ENCODE assay signal across 1 cellular context in the genomic region with DNA sequence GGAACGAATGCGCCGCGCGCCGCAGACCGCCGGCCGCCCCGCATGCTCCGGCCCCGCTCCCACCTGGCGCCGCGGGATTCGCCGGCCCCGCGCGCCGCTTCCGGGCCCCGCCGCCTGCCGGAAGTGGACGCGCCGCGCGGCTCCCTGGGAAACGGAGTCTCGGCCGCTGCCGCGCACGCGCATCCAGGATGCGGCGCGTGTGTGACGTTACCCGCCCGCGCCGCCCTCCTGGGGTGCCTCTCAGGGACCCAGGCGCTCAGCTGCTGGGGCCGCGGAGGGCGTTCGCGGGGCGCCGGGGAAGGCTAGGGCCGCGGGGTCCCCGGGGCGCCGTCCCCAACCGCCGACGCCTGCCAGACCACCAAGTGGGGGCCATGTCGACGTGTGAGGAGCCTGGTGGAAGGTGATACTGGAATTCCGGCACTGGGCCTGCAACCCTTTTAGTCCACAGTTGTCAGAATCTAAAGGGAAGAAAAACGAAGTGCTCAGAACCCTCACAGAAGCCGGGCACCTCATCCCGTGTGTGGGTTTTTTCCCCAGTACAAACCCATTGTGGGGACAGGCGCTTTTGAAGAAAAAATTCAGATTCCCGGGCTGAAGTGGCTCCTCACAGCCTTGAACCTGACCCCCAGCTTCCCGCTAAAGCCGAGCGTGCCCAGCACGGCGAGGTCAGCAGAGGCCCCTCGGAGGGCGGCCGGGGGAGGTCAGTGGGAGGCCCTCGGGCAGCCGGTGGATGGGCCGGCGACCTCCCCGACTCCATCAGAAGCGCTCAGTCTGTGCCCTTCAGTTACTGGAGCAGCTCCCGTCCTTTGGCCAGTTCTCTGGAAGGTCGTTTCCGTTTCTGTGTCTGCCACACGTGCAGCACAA.
TF ChIP-seq lines count a peak whose summit lies in the region.

A gene with protein sequence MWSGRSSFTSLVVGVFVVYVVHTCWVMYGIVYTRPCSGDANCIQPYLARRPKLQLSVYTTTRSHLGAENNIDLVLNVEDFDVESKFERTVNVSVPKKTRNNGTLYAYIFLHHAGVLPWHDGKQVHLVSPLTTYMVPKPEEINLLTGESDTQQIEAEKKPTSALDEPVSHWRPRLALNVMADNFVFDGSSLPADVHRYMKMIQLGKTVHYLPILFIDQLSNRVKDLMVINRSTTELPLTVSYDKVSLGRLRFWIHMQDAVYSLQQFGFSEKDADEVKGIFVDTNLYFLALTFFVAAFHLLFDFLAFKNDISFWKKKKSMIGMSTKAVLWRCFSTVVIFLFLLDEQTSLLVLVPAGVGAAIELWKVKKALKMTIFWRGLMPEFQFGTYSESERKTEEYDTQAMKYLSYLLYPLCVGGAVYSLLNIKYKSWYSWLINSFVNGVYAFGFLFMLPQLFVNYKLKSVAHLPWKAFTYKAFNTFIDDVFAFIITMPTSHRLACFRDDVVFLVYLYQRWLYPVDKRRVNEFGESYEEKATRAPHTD (minus strand): TSS at position 125 of the 864 bp plus-strand sequence. CDS start 258 bp downstream, outside the sequence.

TF ChIP-seq in HepG2, 621 proteins besides CTCF, POLR2A, EP300 and RAD21 (continued from another document and continues in another):
- TF ChIP-seq, protein P1, sequence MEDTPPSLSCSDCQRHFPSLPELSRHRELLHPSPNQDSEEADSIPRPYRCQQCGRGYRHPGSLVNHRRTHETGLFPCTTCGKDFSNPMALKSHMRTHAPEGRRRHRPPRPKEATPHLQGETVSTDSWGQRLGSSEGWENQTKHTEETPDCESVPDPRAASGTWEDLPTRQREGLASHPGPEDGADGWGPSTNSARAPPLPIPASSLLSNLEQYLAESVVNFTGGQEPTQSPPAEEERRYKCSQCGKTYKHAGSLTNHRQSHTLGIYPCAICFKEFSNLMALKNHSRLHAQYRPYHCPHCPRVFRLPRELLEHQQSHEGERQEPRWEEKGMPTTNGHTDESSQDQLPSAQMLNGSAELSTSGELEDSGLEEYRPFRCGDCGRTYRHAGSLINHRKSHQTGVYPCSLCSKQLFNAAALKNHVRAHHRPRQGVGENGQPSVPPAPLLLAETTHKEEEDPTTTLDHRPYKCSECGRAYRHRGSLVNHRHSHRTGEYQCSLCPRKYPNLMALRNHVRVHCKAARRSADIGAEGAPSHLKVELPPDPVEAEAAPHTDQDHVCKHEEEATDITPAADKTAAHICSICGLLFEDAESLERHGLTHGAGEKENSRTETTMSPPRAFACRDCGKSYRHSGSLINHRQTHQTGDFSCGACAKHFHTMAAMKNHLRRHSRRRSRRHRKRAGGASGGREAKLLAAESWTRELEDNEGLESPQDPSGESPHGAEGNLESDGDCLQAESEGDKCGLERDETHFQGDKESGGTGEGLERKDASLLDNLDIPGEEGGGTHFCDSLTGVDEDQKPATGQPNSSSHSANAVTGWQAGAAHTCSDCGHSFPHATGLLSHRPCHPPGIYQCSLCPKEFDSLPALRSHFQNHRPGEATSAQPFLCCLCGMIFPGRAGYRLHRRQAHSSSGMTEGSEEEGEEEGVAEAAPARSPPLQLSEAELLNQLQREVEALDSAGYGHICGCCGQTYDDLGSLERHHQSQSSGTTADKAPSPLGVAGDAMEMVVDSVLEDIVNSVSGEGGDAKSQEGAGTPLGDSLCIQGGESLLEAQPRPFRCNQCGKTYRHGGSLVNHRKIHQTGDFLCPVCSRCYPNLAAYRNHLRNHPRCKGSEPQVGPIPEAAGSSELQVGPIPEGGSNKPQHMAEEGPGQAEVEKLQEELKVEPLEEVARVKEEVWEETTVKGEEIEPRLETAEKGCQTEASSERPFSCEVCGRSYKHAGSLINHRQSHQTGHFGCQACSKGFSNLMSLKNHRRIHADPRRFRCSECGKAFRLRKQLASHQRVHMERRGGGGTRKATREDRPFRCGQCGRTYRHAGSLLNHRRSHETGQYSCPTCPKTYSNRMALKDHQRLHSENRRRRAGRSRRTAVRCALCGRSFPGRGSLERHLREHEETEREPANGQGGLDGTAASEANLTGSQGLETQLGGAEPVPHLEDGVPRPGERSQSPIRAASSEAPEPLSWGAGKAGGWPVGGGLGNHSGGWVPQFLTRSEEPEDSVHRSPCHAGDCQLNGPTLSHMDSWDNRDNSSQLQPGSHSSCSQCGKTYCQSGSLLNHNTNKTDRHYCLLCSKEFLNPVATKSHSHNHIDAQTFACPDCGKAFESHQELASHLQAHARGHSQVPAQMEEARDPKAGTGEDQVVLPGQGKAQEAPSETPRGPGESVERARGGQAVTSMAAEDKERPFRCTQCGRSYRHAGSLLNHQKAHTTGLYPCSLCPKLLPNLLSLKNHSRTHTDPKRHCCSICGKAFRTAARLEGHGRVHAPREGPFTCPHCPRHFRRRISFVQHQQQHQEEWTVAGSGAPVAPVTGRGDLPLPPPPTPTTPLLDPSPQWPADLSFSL (CRISPR knock-in tag; IDR thresholded peaks at IDR 0.05), result no peak
- TF ChIP-seq, protein P2, sequence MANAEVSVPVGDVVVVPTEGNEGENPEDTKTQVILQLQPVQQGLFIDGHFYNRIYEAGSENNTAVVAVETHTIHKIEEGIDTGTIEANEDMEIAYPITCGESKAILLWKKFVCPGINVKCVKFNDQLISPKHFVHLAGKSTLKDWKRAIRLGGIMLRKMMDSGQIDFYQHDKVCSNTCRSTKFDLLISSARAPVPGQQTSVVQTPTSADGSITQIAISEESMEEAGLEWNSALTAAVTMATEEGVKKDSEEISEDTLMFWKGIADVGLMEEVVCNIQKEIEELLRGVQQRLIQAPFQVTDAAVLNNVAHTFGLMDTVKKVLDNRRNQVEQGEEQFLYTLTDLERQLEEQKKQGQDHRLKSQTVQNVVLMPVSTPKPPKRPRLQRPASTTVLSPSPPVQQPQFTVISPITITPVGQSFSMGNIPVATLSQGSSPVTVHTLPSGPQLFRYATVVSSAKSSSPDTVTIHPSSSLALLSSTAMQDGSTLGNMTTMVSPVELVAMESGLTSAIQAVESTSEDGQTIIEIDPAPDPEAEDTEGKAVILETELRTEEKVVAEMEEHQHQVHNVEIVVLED (CRISPR knock-in tag; IDR thresholded peaks at IDR 0.05; ENCODE audit: borderline replicate concordance), result peak; percentile 74
- TF ChIP-seq, protein P3, sequence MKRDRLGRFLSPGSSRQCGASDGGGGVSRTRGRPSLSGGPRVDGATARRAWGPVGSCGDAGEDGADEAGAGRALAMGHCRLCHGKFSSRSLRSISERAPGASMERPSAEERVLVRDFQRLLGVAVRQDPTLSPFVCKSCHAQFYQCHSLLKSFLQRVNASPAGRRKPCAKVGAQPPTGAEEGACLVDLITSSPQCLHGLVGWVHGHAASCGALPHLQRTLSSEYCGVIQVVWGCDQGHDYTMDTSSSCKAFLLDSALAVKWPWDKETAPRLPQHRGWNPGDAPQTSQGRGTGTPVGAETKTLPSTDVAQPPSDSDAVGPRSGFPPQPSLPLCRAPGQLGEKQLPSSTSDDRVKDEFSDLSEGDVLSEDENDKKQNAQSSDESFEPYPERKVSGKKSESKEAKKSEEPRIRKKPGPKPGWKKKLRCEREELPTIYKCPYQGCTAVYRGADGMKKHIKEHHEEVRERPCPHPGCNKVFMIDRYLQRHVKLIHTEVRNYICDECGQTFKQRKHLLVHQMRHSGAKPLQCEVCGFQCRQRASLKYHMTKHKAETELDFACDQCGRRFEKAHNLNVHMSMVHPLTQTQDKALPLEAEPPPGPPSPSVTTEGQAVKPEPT (CRISPR knock-in tag; IDR thresholded peaks at IDR 0.05; ENCODE audit: low read depth), result no peak
- TF ChIP-seq MXD4 (CRISPR knock-in tag; IDR thresholded peaks at IDR 0.05), result peak; percentile 52
- TF ChIP-seq PRPF4 (IDR thresholded peaks at IDR 0.05; ENCODE audit: low read depth, low read length, poor library complexity, severe bottlenecking), result no peak
- TF ChIP-seq, protein P4, sequence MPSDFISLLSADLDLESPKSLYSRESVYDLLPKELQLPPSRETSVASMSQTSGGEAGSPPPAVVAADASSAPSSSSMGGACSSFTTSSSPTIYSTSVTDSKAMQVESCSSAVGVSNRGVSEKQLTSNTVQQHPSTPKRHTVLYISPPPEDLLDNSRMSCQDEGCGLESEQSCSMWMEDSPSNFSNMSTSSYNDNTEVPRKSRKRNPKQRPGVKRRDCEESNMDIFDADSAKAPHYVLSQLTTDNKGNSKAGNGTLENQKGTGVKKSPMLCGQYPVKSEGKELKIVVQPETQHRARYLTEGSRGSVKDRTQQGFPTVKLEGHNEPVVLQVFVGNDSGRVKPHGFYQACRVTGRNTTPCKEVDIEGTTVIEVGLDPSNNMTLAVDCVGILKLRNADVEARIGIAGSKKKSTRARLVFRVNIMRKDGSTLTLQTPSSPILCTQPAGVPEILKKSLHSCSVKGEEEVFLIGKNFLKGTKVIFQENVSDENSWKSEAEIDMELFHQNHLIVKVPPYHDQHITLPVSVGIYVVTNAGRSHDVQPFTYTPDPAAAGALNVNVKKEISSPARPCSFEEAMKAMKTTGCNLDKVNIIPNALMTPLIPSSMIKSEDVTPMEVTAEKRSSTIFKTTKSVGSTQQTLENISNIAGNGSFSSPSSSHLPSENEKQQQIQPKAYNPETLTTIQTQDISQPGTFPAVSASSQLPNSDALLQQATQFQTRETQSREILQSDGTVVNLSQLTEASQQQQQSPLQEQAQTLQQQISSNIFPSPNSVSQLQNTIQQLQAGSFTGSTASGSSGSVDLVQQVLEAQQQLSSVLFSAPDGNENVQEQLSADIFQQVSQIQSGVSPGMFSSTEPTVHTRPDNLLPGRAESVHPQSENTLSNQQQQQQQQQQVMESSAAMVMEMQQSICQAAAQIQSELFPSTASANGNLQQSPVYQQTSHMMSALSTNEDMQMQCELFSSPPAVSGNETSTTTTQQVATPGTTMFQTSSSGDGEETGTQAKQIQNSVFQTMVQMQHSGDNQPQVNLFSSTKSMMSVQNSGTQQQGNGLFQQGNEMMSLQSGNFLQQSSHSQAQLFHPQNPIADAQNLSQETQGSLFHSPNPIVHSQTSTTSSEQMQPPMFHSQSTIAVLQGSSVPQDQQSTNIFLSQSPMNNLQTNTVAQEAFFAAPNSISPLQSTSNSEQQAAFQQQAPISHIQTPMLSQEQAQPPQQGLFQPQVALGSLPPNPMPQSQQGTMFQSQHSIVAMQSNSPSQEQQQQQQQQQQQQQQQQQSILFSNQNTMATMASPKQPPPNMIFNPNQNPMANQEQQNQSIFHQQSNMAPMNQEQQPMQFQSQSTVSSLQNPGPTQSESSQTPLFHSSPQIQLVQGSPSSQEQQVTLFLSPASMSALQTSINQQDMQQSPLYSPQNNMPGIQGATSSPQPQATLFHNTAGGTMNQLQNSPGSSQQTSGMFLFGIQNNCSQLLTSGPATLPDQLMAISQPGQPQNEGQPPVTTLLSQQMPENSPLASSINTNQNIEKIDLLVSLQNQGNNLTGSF (CRISPR knock-in tag; IDR thresholded peaks at IDR 0.05), result peak; percentile 63; the same call in 1 of the 2 replicates
- TF ChIP-seq, protein P5, sequence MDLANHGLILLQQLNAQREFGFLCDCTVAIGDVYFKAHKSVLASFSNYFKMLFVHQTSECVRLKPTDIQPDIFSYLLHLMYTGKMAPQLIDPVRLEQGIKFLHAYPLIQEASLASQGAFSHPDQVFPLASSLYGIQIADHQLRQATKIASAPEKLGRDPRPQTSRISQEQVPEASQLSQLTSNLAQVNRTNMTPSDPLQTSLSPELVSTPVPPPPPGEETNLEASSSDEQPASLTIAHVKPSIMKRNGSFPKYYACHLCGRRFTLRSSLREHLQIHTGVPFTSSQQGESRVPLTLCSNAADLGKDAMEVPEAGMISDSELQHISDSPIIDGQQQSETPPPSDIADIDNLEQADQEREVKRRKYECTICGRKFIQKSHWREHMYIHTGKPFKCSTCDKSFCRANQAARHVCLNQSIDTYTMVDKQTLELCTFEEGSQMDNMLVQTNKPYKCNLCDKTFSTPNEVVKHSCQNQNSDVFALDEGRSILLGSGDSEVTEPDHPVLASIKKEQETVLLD (CRISPR knock-in tag; IDR thresholded peaks at IDR 0.05; ENCODE audit: low read depth), result no peak
- no peak for TF ChIP-seq BORCS8-MEF2B (CRISPR knock-in tag; IDR thresholded peaks at IDR 0.05)
- TF ChIP-seq, protein P6, sequence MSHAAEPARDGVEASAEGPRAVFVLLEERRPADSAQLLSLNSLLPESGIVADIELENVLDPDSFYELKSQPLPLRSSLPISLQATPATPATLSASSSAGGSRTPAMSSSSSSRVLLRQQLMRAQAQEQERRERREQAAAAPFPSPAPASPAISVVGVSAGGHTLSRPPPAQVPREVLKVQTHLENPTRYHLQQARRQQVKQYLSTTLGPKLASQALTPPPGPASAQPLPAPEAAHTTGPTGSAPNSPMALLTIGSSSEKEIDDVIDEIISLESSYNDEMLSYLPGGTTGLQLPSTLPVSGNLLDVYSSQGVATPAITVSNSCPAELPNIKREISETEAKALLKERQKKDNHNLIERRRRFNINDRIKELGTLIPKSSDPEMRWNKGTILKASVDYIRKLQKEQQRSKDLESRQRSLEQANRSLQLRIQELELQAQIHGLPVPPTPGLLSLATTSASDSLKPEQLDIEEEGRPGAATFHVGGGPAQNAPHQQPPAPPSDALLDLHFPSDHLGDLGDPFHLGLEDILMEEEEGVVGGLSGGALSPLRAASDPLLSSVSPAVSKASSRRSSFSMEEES (CRISPR knock-in tag; IDR thresholded peaks at IDR 0.05), result no peak
- no peak for TF ChIP-seq ZNF329 (CRISPR knock-in tag; IDR thresholded peaks at IDR 0.05; ENCODE audit: low read depth)
- TF ChIP-seq, protein P7, sequence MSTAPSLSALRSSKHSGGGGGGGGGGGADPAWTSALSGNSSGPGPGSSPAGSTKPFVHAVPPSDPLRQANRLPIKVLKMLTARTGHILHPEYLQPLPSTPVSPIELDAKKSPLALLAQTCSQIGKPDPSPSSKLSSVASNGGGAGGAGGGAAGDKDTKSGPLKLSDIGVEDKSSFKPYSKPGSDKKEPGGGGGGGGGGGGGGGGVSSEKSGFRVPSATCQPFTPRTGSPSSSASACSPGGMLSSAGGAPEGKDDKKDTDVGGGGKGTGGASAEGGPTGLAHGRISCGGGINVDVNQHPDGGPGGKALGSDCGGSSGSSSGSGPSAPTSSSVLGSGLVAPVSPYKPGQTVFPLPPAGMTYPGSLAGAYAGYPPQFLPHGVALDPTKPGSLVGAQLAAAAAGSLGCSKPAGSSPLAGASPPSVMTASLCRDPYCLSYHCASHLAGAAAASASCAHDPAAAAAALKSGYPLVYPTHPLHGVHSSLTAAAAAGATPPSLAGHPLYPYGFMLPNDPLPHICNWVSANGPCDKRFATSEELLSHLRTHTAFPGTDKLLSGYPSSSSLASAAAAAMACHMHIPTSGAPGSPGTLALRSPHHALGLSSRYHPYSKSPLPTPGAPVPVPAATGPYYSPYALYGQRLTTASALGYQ (CRISPR knock-in tag; IDR thresholded peaks at IDR 0.05), result no peak
- TF ChIP-seq ZMYM4 (CRISPR knock-in tag; IDR thresholded peaks at IDR 0.05), result peak; percentile 36; the same call in 1 of the 2 replicates
- TF ChIP-seq, protein P8, sequence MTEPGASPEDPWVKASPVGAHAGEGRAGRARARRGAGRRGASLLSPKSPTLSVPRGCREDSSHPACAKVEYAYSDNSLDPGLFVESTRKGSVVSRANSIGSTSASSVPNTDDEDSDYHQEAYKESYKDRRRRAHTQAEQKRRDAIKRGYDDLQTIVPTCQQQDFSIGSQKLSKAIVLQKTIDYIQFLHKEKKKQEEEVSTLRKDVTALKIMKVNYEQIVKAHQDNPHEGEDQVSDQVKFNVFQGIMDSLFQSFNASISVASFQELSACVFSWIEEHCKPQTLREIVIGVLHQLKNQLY (CRISPR knock-in tag; IDR thresholded peaks at IDR 0.05), result no peak
- TF ChIP-seq ZNF256 (CRISPR knock-in tag; conservative IDR thresholded peaks at IDR 0.05), result no peak
- no peak for TF ChIP-seq TAF15 (IDR thresholded peaks at IDR 0.05; ENCODE audit: low read depth, low read length, poor library complexity, severe bottlenecking)
- TF ChIP-seq, protein P9, sequence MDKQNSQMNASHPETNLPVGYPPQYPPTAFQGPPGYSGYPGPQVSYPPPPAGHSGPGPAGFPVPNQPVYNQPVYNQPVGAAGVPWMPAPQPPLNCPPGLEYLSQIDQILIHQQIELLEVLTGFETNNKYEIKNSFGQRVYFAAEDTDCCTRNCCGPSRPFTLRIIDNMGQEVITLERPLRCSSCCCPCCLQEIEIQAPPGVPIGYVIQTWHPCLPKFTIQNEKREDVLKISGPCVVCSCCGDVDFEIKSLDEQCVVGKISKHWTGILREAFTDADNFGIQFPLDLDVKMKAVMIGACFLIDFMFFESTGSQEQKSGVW (CRISPR knock-in tag; IDR thresholded peaks at IDR 0.05; ENCODE audit: borderline replicate concordance), result no peak
- TF ChIP-seq REL (CRISPR knock-in tag; conservative IDR thresholded peaks at IDR 0.05), result no peak
- TF ChIP-seq STAG1 (CRISPR knock-in tag; IDR thresholded peaks at IDR 0.05), result no peak
- no peak for TF ChIP-seq ZNF879 (CRISPR knock-in tag; IDR thresholded peaks at IDR 0.05)
- no peak for TF ChIP-seq POLR2AphosphoS2 (IDR thresholded peaks at IDR 0.05; ENCODE audit: low read depth, low read length)
- TF ChIP-seq FOXO1 (CRISPR knock-in tag; IDR thresholded peaks at IDR 0.05), result no peak
- no peak for TF ChIP-seq BRD4 (CRISPR knock-in tag; IDR thresholded peaks at IDR 0.05)
